Comparison of ENCODE assay signal across 9 cellular contexts in the genomic region with DNA sequence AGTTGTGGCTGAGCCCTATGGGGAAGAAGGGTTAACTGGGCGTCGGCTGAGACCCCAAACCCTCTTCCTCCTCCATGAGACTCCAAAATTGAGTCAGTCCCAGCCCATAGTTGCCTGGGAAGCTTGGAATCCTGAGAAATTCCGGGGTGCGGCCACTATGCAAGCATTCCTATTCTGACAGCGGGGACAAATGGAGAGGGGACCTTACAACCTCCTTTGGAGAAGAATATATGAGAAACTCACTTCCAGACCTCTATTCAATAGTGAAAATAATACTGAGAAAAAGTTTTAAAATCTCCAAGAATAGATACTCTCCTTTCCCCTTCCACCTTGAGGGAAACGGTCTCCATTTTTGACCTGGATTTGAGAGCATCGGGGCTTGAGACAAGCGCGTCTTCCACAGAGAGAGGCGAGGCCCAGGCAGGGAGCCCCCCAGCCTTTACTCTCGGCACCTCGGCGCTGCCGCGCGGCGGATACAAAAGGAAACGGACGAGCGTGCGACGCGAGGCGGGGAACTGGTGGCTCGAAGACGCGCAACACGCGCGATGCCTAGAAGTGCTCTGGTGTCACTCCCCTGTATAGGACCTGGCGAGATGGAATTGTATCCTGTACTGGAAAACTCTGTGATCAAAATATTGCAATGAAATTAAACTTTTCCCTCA. TPM values are rescaled to one million over a fixed set of nuclear protein-coding genes. Genes with fewer than 3 reads are reported as not detected.
DNase-seq lines count a peak whose midpoint lies in the region; ATAC-seq and TF ChIP-seq lines count a peak whose summit lies in the region.
"Had no signal": no experiment of that assay in that cellular context is flagged by ENCODE, and none has a peak within 500 bp of the region (broad histone marks: within the 10 kb centered on the region; RNA-seq: fewer than 3 reads in every experiment).

No MANE protein-coding gene starts in this region.

- no peaks in the 10 kb centered on the region for H3K9me3 ChIP-seq in transverse colon

- peak overlapping the region in 3 of 4 donors; percentile 18 to 54 (median 30) for H3K4me3 ChIP-seq in transverse colon

- in situ Hi-C loops in transverse colon (cut with MboI; ENCODE audit: low pct_ligation_motif_present in 1 of 4, low pct_unique_long_range_greater_than_20kb in 1 of 4, low sequenced_read_pairs in 3 of 4) = no loop called here

- H3K4me1 Mint-ChIP-seq in memory B cell = peaks cover 10% of the 10 kb centered on the region

- no peak for TF ChIP-seq EP300 in transverse colon (IDR thresholded peaks at IDR 0.05; ENCODE audit: low read depth)

- TF ChIP-seq POLR2A in transverse colon (IDR thresholded peaks at IDR 0.05) = no peak

- WGBS in transverse colon (ENCODE audit: low coverage in 1 of 2), 2 donors = 0 to 13% methylated on average over 1 to 31 of the region's 31 CpGs

- peak overlapping the region in 1 of 4 donors; percentile 64 for H3K27ac ChIP-seq in transverse colon

- peaks cover 30% of the 10 kb centered on the region for H3K27me3 Mint-ChIP-seq in memory B cell

- H3K27me3 ChIP-seq in transverse colon = peaks cover 53% of the 10 kb centered on the region

- H3K4me3 Mint-ChIP-seq in memory B cell = peak overlapping the region; percentile 70

- no peaks in the 10 kb centered on the region for H3K36me3 ChIP-seq in transverse colon

- no peak overlapping the region for H3K27ac Mint-ChIP-seq in memory B cell

- peaks cover 0 to 30% (median 20%) of the 10 kb centered on the region in 4 donors for H3K4me1 ChIP-seq in transverse colon

- H3K36me3 Mint-ChIP-seq in memory B cell = peaks cover 5% of the 10 kb centered on the region

- ATAC-seq in memory B cell (ENCODE audit: low read depth) = peak; percentile 23
- ATAC-seq in HG03097 (IDR thresholded peaks at IDR 0.05; ENCODE audit: low FRiP score, unreplicated experiment) = no peak

- intact Hi-C loops in transverse colon (cut with DNase I; ENCODE audit: low total_unique reads) = no loop called here

- DNase-seq in activated CD4-positive, alpha-beta T cell treated with anti-CD3 and anti-CD28 coated beads for 48 hours = peak; percentile 54
- DNase-seq in activated CD4-positive, alpha-beta T cell treated with anti-CD3 and anti-CD28 coated beads for 4 hours = no peak
- DNase-seq in astrocyte of the hippocampus (ENCODE audit: low read depth, low spot score) = peak; percentile 45
- DNase-seq in memory B cell (ENCODE audit: low spot score in 2 of 2) = no peak
- DNase-seq in transverse colon = no peak
- no peak for DNase-seq in occipital lobe (lab: John Stamatoyannopoulos, UW)
- no peak for DNase-seq in HPDE6-E6E7 (ENCODE audit: extremely low spot score)
- DNase-seq: NCI-H187 had no signal

- no peaks in the 10 kb centered on the region for H3K9me3 Mint-ChIP-seq in memory B cell

- TF ChIP-seq CTCF in transverse colon (IDR thresholded peaks at IDR 0.05) = no peak

RNA-seq across cellular contexts. Expression of gene NR4A2, which starts 11.1 kb away (rescaled TPM):
- 1 to 10 TPM; 2.9 to 7.4 (median 4.1) TPM for total RNA-seq in transverse colon
- 7.8 TPM for total RNA-seq in occipital lobe

Comparison
In these comparisons a context has a peak if more than half of its experiments do, and no peak if none do; other contexts are left out.
1. DNase-seq: peak in activated CD4-positive, alpha-beta T cell treated with anti-CD3 and anti-CD28 coated beads for 48 hours (single experiment) and astrocyte of the hippocampus (single experiment); none in activated CD4-positive, alpha-beta T cell treated with anti-CD3 and anti-CD28 coated beads for 4 hours (0 of 2), memory B cell (0 of 2), transverse colon (single experiment), occipital lobe (single experiment) and HPDE6-E6E7 (single experiment).